ENCODE assay signal across 27 cellular contexts in the genomic region with DNA sequence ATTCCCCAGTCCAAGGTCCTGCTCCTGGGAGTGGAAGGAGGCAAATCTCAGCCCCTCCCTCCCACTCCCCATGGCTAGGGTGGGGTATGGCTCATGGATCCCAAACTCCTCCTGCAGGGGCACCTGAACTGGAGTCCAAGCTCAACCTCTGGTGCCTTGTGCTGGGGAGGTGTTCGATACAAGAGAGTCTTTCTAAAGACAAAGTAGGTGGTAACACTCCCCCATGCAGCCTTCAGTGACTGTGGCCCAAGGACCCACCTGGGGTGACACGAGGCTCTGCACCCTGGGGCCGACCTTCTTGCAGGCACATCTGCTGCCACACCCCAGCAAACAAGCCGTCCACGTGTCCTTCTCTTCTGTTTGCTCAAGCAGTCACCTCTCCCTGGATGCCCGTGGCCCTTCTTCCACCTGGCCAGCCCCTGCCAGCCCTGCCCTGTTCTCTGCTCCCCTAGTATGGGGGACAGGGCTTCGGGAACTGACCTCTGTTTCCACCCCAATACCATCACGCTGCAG. TPM values are rescaled to one million over a fixed set of nuclear protein-coding genes. Genes with fewer than 3 reads are reported as not detected.
"Had no signal": no experiment of that assay in that cellular context is flagged by ENCODE, and none has a peak within 500 bp of the region (broad histone marks: within the 10 kb centered on the region; RNA-seq: fewer than 3 reads in every experiment).

No MANE protein-coding gene starts in this region.

- H3K4me3 ChIP-seq: ascending aorta, body of pancreas, PC-9, SK-N-MC had no signal

- H3K4me1 ChIP-seq: ascending aorta, body of pancreas had no signal

- ATAC-seq: activated CD4-positive, CD25-positive, alpha-beta regulatory T cell treated with anti-CD3 and anti-CD28 coated beads, Interleukin-2, amount 50 U/mL, for 24 hours; activated CD8-positive, alpha-beta memory T cell treated with anti-CD3 and anti-CD28 coated beads, Interleukin-2, amount 10 ng/mL, durations not matched to agents 7 days and 5 days; activated naive CD4-positive, alpha-beta T cell treated with anti-CD3 and anti-CD28 coated beads, Interleukin-2, amount 50 U/mL, for 72 hours; activated naive CD8-positive, alpha-beta T cell treated with anti-CD3 and anti-CD28 coated beads, Interleukin-2, amount 50 U/mL, for 24 hours; activated T-cell treated with anti-CD3 and anti-CD28 coated beads, Interleukin-2, amount 50 U/mL, for 4 hours; body of pancreas; T-cell had no signal

- H3K36me3 Mint-ChIP-seq: activated CD8-positive, alpha-beta memory T cell treated with anti-CD3 and anti-CD28 coated beads, Interleukin-2, amount 10 ng/mL, durations not matched to agents 7 days and 5 days; activated naive CD4-positive, alpha-beta T cell treated with anti-CD3 and anti-CD28 coated beads, Interleukin-2, amount 50 U/mL, for 72 hours; T-cell had no signal

- H3K4me1 Mint-ChIP-seq: T-cell had no signal

- H3K9me3 Mint-ChIP-seq: activated naive CD4-positive, alpha-beta T cell treated with anti-CD3 and anti-CD28 coated beads, Interleukin-2, amount 50 U/mL, for 72 hours; activated naive CD8-positive, alpha-beta T cell treated with anti-CD3 and anti-CD28 coated beads, Interleukin-2, amount 50 U/mL, for 24 hours; activated T-cell treated with anti-CD3 and anti-CD28 coated beads, Interleukin-2, amount 50 U/mL, for 4 hours; T-cell had no signal

- H3K27me3 ChIP-seq: ascending aorta, body of pancreas had no signal

- H3K4me3 Mint-ChIP-seq: activated CD8-positive, alpha-beta memory T cell treated with anti-CD3 and anti-CD28 coated beads, Interleukin-2, amount 10 ng/mL, durations not matched to agents 7 days and 5 days; activated naive CD8-positive, alpha-beta T cell treated with anti-CD3 and anti-CD28 coated beads, Interleukin-2, amount 50 U/mL, for 24 hours; activated T-cell treated with anti-CD3 and anti-CD28 coated beads, Interleukin-2, amount 50 U/mL, for 4 hours; T-cell had no signal

- H3K4me2 ChIP-seq: PC-9 had no signal

- DNase-seq: activated CD4-positive, alpha-beta T cell treated with anti-CD3 and anti-CD28 coated beads for 4 hours; activated CD8-positive, alpha-beta memory T cell treated with anti-CD3 and anti-CD28 coated beads, Interleukin-2, amount 10 ng/mL, durations not matched to agents 7 days and 5 days; activated effector memory CD4-positive, alpha-beta T cell treated with anti-CD3 and anti-CD28 coated beads, Interleukin-2, amount 50 U/mL, for 16 hours; activated naive CD4-positive, alpha-beta T cell treated with Interleukin-2 at 50 U/mL for 16 hours; activated naive CD8-positive, alpha-beta T cell treated with anti-CD3 and anti-CD28 coated beads, Interleukin-2, amount 50 U/mL, for 24 hours; activated T-cell treated with anti-CD3 and anti-CD28 coated beads, Interleukin-2, amount 50 U/mL, for 4 hours; amniotic stem cell; body of pancreas; central memory CD4-positive, alpha-beta T cell; IMR-90; KBM-7; NCI-H1092; NCI-H1417; NCI-H1930; NCI-H2107; NCI-H345; NCI-H510A; NCI-H69; PC-9; T-cell; T-helper 2 cell; WERI-Rb-1 had no signal

- H2AFZ ChIP-seq: PC-9 had no signal

- H3K27ac Mint-ChIP-seq: activated CD8-positive, alpha-beta memory T cell treated with anti-CD3 and anti-CD28 coated beads, Interleukin-2, amount 10 ng/mL, durations not matched to agents 7 days and 5 days; activated naive CD4-positive, alpha-beta T cell treated with anti-CD3 and anti-CD28 coated beads, Interleukin-2, amount 50 U/mL, for 72 hours; activated naive CD8-positive, alpha-beta T cell treated with anti-CD3 and anti-CD28 coated beads, Interleukin-2, amount 50 U/mL, for 24 hours; T-cell had no signal

- H3K36me3 ChIP-seq: ascending aorta, WERI-Rb-1 had no signal

- H3K27ac ChIP-seq: ascending aorta, body of pancreas, PC-9, SK-N-MC, WERI-Rb-1 had no signal

- H3K9me3 ChIP-seq: ascending aorta, body of pancreas had no signal

RNA-seq across cellular contexts. Expression of a gene that starts 36.7 kb away (rescaled TPM):
- total RNA-seq: activated CD8-positive, alpha-beta memory T cell treated with anti-CD3 and anti-CD28 coated beads, Interleukin-2, amount 10 ng/mL, durations not matched to agents 7 days and 5 days; activated naive CD4-positive, alpha-beta T cell treated with anti-CD3 and anti-CD28 coated beads, Interleukin-2, amount 50 U/mL, for 72 hours; activated T-cell treated with anti-CD3 and anti-CD28 coated beads, Interleukin-2, amount 50 U/mL, for 4 hours; ascending aorta; IMR-90; LHCN-M2; PC-9; T-cell had no signal
- polyA plus RNA-seq: IMR-90 had no signal
